1 cellular context compared by ENCODE assay signal in the genomic region with DNA sequence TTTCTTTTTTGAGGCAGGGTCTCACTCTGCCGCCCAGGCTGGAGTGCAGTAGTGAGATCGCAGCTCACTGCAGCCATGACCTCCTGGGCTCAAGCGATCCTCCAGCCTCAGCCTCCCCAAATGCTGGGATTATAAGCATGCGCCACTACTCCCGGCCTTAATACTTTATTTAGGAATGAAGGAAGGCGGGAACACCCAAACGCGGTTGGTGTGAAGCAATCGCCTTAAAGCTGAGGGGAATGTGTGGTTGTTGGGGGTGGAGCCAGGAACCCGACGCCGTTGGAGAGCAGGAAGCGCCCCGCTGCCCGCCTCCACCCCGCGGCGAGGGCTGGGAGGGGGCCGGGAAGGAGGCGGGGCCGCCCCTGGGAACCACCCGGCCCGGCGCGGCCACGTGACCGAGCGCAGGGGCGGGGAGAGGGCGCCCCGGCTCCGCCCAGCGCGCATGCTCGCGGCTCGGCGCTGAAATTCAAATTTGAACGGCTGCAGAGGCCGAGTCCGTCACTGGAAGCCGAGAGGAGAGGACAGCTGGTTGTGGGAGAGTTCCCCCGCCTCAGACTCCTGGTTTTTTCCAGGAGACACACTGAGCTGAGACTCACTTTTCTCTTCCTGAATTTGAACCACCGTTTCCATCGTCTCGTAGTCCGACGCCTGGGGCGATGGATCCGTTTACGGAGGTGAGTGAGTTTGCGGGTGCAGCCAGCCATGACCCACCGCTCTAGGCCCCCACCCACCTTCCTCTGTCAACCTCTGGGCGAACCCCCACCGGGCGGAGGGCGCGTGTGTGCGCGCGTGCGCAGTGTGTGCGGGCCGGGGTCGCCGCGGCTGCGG.
TF ChIP-seq lines count a peak whose summit lies in the region.

A gene with protein sequence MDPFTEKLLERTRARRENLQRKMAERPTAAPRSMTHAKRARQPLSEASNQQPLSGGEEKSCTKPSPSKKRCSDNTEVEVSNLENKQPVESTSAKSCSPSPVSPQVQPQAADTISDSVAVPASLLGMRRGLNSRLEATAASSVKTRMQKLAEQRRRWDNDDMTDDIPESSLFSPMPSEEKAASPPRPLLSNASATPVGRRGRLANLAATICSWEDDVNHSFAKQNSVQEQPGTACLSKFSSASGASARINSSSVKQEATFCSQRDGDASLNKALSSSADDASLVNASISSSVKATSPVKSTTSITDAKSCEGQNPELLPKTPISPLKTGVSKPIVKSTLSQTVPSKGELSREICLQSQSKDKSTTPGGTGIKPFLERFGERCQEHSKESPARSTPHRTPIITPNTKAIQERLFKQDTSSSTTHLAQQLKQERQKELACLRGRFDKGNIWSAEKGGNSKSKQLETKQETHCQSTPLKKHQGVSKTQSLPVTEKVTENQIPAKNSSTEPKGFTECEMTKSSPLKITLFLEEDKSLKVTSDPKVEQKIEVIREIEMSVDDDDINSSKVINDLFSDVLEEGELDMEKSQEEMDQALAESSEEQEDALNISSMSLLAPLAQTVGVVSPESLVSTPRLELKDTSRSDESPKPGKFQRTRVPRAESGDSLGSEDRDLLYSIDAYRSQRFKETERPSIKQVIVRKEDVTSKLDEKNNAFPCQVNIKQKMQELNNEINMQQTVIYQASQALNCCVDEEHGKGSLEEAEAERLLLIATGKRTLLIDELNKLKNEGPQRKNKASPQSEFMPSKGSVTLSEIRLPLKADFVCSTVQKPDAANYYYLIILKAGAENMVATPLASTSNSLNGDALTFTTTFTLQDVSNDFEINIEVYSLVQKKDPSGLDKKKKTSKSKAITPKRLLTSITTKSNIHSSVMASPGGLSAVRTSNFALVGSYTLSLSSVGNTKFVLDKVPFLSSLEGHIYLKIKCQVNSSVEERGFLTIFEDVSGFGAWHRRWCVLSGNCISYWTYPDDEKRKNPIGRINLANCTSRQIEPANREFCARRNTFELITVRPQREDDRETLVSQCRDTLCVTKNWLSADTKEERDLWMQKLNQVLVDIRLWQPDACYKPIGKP (plus strand): TSS at position 492 of the 828 bp plus-strand sequence. CDS start 165 bp downstream, at position 657.

TF ChIP-seq in K562, 482 proteins besides CTCF, POLR2A, EP300 and RAD21 (continued from another document and continues in another):
- TF ChIP-seq NRF1 (conservative IDR thresholded peaks at IDR 0.05 in 1 of 2, IDR thresholded peaks at IDR 0.05 in 1 of 2) = peak; percentile 96 to 97
- TF ChIP-seq ARNT (IDR thresholded peaks at IDR 0.05) = no peak
- no peak for TF ChIP-seq HSF4 (CRISPR knock-in tag; IDR thresholded peaks at IDR 0.05; ENCODE audit: borderline replicate concordance)
- 0 out of 4 replicates have a peak, but pooled peaks of 1 of the 2 experiments have one; percentile 1 for TF ChIP-seq SIX5 (IDR thresholded peaks at IDR 0.05; ENCODE audit: borderline replicate concordance in 1 of 2, insufficient read depth in 1 of 2, low read depth in 1 of 2, low read length in 2 of 2)
- 0 out of 2 replicates have a peak, but pooled peaks have one; percentile 6 for TF ChIP-seq SMC3 (conservative IDR thresholded peaks at IDR 0.05; ENCODE audit: insufficient read depth, low read depth, low read length)
- TF ChIP-seq MYBL2 (IDR thresholded peaks at IDR 0.05; ENCODE audit: low read depth) = peak; percentile 98
- TF ChIP-seq MYBL2 (CRISPR knock-in tag; IDR thresholded peaks at IDR 0.05; ENCODE audit: borderline replicate concordance) = peak; percentile 88; the same call in 1 of the 2 replicates
- peak; percentile 98; the same call in 1 of the 2 replicates for TF ChIP-seq FOXK1 (CRISPR knock-in tag; IDR thresholded peaks at IDR 0.05; ENCODE audit: borderline replicate concordance)
- TF ChIP-seq ZNF830 (CRISPR knock-in tag; IDR thresholded peaks at IDR 0.05) = 0 out of 2 replicates have a peak, but pooled peaks have one; percentile 21
- TF ChIP-seq MYC (IDR thresholded peaks at IDR 0.05; ENCODE audit: low read depth, low read length) = peak; percentile 43
- TF ChIP-seq MYC (CRISPR knock-in tag; IDR thresholded peaks at IDR 0.05; ENCODE audit: borderline replicate concordance, low read depth) = peak; percentile 48; the same call in 1 of the 2 replicates
- no peak for TF ChIP-seq ETV6 (IDR thresholded peaks at IDR 0.05; ENCODE audit: borderline replicate concordance in 1 of 2, low read depth in 2 of 2, low read length in 1 of 2)
- TF ChIP-seq ETV6 (CRISPR knock-in tag; IDR thresholded peaks at IDR 0.05; ENCODE audit: borderline replicate concordance) = no peak
- TF ChIP-seq PHB (CRISPR knock-in tag; IDR thresholded peaks at IDR 0.05) = no peak
- no peak; the same call in 1 of the 2 replicates for TF ChIP-seq ZNF143 (CRISPR knock-in tag; IDR thresholded peaks at IDR 0.05)
- no peak for TF ChIP-seq HNRNPLL (IDR thresholded peaks at IDR 0.05; ENCODE audit: low read depth, low read length, poor library complexity, severe bottlenecking)
- TF ChIP-seq FOXK2 (conservative IDR thresholded peaks at IDR 0.05 in 1 of 2, IDR thresholded peaks at IDR 0.05 in 1 of 2; ENCODE audit: low read depth in 2 of 2) = peak; percentile 5 to 32; a peak in 1 of 4 replicates
- TF ChIP-seq TAF9B (IDR thresholded peaks at IDR 0.05; ENCODE audit: partially characterized antibody) = peak; percentile 68
- TF ChIP-seq, protein P1, sequence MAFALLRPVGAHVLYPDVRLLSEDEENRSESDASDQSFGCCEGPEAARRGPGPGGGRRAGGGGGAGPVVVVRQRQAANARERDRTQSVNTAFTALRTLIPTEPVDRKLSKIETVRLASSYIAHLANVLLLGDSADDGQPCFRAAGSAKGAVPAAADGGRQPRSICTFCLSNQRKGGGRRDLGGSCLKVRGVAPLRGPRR (CRISPR knock-in tag; IDR thresholded peaks at IDR 0.05) = no peak
- TF ChIP-seq, protein P2, sequence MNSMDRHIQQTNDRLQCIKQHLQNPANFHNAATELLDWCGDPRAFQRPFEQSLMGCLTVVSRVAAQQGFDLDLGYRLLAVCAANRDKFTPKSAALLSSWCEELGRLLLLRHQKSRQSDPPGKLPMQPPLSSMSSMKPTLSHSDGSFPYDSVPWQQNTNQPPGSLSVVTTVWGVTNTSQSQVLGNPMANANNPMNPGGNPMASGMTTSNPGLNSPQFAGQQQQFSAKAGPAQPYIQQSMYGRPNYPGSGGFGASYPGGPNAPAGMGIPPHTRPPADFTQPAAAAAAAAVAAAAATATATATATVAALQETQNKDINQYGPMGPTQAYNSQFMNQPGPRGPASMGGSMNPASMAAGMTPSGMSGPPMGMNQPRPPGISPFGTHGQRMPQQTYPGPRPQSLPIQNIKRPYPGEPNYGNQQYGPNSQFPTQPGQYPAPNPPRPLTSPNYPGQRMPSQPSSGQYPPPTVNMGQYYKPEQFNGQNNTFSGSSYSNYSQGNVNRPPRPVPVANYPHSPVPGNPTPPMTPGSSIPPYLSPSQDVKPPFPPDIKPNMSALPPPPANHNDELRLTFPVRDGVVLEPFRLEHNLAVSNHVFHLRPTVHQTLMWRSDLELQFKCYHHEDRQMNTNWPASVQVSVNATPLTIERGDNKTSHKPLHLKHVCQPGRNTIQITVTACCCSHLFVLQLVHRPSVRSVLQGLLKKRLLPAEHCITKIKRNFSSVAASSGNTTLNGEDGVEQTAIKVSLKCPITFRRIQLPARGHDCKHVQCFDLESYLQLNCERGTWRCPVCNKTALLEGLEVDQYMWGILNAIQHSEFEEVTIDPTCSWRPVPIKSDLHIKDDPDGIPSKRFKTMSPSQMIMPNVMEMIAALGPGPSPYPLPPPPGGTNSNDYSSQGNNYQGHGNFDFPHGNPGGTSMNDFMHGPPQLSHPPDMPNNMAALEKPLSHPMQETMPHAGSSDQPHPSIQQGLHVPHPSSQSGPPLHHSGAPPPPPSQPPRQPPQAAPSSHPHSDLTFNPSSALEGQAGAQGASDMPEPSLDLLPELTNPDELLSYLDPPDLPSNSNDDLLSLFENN (IDR thresholded peaks at IDR 0.05; ENCODE audit: low read depth in 2 of 2, low read length in 2 of 2) = no peak
- TF ChIP-seq BRF1 (IDR thresholded peaks at IDR 0.05; ENCODE audit: borderline replicate concordance, extremely low read depth, insufficient read length) = no peak
- no peak for TF ChIP-seq MCM3 (IDR thresholded peaks at IDR 0.05)
- TF ChIP-seq ZNF165 (CRISPR knock-in tag; IDR thresholded peaks at IDR 0.05; ENCODE audit: borderline replicate concordance) = no peak
- TF ChIP-seq NR4A1 (CRISPR knock-in tag; IDR thresholded peaks at IDR 0.05) = no peak
- TF ChIP-seq NR4A1 (tag; IDR thresholded peaks at IDR 0.05) = peak; percentile 79; the same call in 1 of the 2 replicates
- TF ChIP-seq FOS (IDR thresholded peaks at IDR 0.05; ENCODE audit: extremely low read depth, insufficient read length) = peak; percentile 2
- peak; percentile 67; the same call in 1 of the 2 replicates for TF ChIP-seq BHLHE40 (IDR thresholded peaks at IDR 0.05; ENCODE audit: low read length)
- peak; percentile 99 for TF ChIP-seq CEBPB (tag; IDR thresholded peaks at IDR 0.05)
- TF ChIP-seq, protein P3, sequence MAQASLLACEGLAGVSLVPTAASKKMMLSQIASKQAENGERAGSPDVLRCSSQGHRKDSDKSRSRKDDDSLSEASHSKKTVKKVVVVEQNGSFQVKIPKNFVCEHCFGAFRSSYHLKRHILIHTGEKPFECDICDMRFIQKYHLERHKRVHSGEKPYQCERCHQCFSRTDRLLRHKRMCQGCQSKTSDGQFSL (CRISPR knock-in tag; IDR thresholded peaks at IDR 0.05) = no peak
- TF ChIP-seq, protein P3 (tag; IDR thresholded peaks at IDR 0.05) = no peak
- TF ChIP-seq LEF1 (IDR thresholded peaks at IDR 0.05) = peak; percentile 30; the same call in 1 of the 2 replicates
- TF ChIP-seq CTBP1 (IDR thresholded peaks at IDR 0.05; ENCODE audit: borderline replicate concordance) = no peak
- TF ChIP-seq GATAD2B (IDR thresholded peaks at IDR 0.05; ENCODE audit: borderline replicate concordance) = peak; percentile 98
- TF ChIP-seq, protein P4, sequence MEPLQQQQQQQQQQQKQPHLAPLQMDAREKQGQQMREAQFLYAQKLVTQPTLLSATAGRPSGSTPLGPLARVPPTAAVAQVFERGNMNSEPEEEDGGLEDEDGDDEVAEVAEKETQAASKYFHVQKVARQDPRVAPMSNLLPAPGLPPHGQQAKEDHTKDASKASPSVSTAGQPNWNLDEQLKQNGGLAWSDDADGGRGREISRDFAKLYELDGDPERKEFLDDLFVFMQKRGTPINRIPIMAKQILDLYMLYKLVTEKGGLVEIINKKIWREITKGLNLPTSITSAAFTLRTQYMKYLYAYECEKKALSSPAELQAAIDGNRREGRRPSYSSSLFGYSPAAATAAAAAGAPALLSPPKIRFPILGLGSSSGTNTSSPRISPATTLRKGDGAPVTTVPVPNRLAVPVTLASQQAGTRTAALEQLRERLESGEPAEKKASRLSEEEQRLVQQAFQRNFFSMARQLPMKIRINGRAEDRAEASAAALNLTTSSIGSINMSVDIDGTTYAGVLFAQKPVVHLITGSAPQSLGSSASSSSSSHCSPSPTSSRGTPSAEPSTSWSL (CRISPR knock-in tag; IDR thresholded peaks at IDR 0.05; ENCODE audit: borderline replicate concordance) = no peak
- no peak for TF ChIP-seq ZNF79 (CRISPR knock-in tag; IDR thresholded peaks at IDR 0.05; ENCODE audit: low read depth)
- TF ChIP-seq, protein P5, sequence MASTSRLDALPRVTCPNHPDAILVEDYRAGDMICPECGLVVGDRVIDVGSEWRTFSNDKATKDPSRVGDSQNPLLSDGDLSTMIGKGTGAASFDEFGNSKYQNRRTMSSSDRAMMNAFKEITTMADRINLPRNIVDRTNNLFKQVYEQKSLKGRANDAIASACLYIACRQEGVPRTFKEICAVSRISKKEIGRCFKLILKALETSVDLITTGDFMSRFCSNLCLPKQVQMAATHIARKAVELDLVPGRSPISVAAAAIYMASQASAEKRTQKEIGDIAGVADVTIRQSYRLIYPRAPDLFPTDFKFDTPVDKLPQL (IDR thresholded peaks at IDR 0.05; ENCODE audit: extremely low read depth, insufficient read length) = peak; percentile 23
- TF ChIP-seq, protein P6, sequence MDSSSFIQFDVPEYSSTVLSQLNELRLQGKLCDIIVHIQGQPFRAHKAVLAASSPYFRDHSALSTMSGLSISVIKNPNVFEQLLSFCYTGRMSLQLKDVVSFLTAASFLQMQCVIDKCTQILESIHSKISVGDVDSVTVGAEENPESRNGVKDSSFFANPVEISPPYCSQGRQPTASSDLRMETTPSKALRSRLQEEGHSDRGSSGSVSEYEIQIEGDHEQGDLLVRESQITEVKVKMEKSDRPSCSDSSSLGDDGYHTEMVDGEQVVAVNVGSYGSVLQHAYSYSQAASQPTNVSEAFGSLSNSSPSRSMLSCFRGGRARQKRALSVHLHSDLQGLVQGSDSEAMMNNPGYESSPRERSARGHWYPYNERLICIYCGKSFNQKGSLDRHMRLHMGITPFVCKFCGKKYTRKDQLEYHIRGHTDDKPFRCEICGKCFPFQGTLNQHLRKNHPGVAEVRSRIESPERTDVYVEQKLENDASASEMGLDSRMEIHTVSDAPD (CRISPR knock-in tag; IDR thresholded peaks at IDR 0.05) = peak; percentile 43; the same call in 1 of the 2 replicates
- TF ChIP-seq GATAD2A (IDR thresholded peaks at IDR 0.05) = no peak
- peak; percentile 97 for TF ChIP-seq EP400 (IDR thresholded peaks at IDR 0.05)
- TF ChIP-seq MAZ (CRISPR knock-in tag; conservative IDR thresholded peaks at IDR 0.05 in 1 of 2, IDR thresholded peaks at IDR 0.05 in 1 of 2) = peak; percentile 74 to 96
- TF ChIP-seq CREBBP (IDR thresholded peaks at IDR 0.05; ENCODE audit: low read depth, low read length) = no peak
